8 cellular contexts compared by ENCODE assay signal in genomic region chr17:61410555-61411089, GRCh38. TPM values are rescaled to one million over a fixed set of nuclear protein-coding genes. Genes with fewer than 3 reads are reported as not detected.
DNase-seq lines count a peak whose midpoint lies in the region; ATAC-seq, FAIRE-seq and TF ChIP-seq lines count a peak whose summit lies in the region.

No MANE protein-coding gene starts in this region.

- 4% methylated on average over 48 of the region's 48 CpGs for whole genome bisulfite sequencing in thymus

- H3K27me3 ChIP-seq in osteoblast (ENCODE audit: insufficient read depth, low read length) (no peaks in the 10 kb centered on the region), thymus (ENCODE audit: control insufficient read depth, insufficient read depth) (peaks cover 85% of the 10 kb centered on the region)

- DNase-seq in ELR (ENCODE audit: low read depth) (peak; percentile 91), NOMO-1 (lab: John Stamatoyannopoulos, UW; ENCODE audit: unreplicated experiment in 2 of 2) (peak; percentile 58 to 70), frontal cortex (ENCODE audit: low spot score in 2 of 2) (peak; percentile 78 to 82), osteoblast (ENCODE audit: insufficient read length, low spot score, missing footprints) (peak; percentile 99), cortex of kidney (lab: John Stamatoyannopoulos, UW) (no peak)
- peak; percentile 63 for DNase-seq in activated T-helper 9 cell treated with anti-CD3 and anti-CD28 coated beads, Interleukin-2, amount 50 U/mL, for 16 hours (ENCODE audit: low read depth)

- peak overlapping the region; percentile 90 for H3K4me2 ChIP-seq in osteoblast (ENCODE audit: insufficient read depth, low read length)

- H3K9me3 ChIP-seq in osteoblast (ENCODE audit: low read depth, low read length), result no peaks in the 10 kb centered on the region
- H3K9me3 ChIP-seq in thymus (ENCODE audit: control insufficient read depth), result no peaks in the 10 kb centered on the region

- H4K20me1 ChIP-seq in osteoblast (ENCODE audit: insufficient read depth, low read length), result peaks cover 8% of the 10 kb centered on the region

- peaks cover 37% of the 10 kb centered on the region for H3K4me1 ChIP-seq in osteoblast (ENCODE audit: insufficient read depth, low read length)
- H3K4me1 ChIP-seq in thymus (ENCODE audit: control insufficient read depth, insufficient read depth, low read length), result peaks cover 17% of the 10 kb centered on the region

- H3K36me3 ChIP-seq in osteoblast (ENCODE audit: insufficient read depth, low read length) (peaks cover 30% of the 10 kb centered on the region), thymus (ENCODE audit: control insufficient read depth, insufficient read depth) (no peaks in the 10 kb centered on the region)

- FAIRE-seq in frontal cortex (lab: Jason Lieb, UNC), result no peak

- peak overlapping the region; percentile 84 for H3K4me3 ChIP-seq in osteoblast (ENCODE audit: insufficient read depth, low read length)
- peak overlapping the region; percentile 51 for H3K4me3 ChIP-seq in thymus (ENCODE audit: low read length)

- H3K27ac ChIP-seq in osteoblast (ENCODE audit: low read depth, low read length) (peak overlapping the region; percentile 79), thymus (ENCODE audit: low read depth) (no peak overlapping the region)

- H3K79me2 ChIP-seq in osteoblast (ENCODE audit: insufficient read depth, low read length), result peaks cover 47% of the 10 kb centered on the region

- no peak for ATAC-seq in HG02884 (IDR thresholded peaks at IDR 0.05; ENCODE audit: unreplicated experiment)

- peak; percentile 47 for TF ChIP-seq CTCF in osteoblast (IDR thresholded peaks at IDR 0.05; ENCODE audit: extremely low read depth, low read depth, low read length)

- H2AFZ ChIP-seq in osteoblast (ENCODE audit: low read length), result peak overlapping the region; percentile 78

RNA-seq across cellular contexts. Expression of gene TBX2, which starts 11.0 kb away (rescaled TPM):
- total RNA-seq in frontal cortex (1.2 TPM), osteoblast (10.3 and 11.6 TPM in 2 replicates)
- polyA plus RNA-seq in thymus, result 3.2 TPM

RNA-seq across cellular contexts. Expression of gene TBX4, which starts 41.6 kb away (rescaled TPM):
- total RNA-seq in frontal cortex, result not detected
- 0.59 TPM in 1 of 2 replicates, not detected in the other for total RNA-seq in osteoblast
- polyA plus RNA-seq in thymus, result 0.11 TPM
